In genomic region chr17:36926226-36926625, GRCh38 we compare ENCODE assay signal across 29 cellular contexts. TPM values are rescaled to one million over a fixed set of nuclear protein-coding genes. Genes with fewer than 3 reads are reported as not detected.
"Had no signal": no experiment of that assay in that cellular context is flagged by ENCODE, and none has a peak within 500 bp of the region (broad histone marks: within the 10 kb centered on the region; RNA-seq: fewer than 3 reads in every experiment).

No MANE protein-coding gene starts in this region.

- H3K4me1 ChIP-seq: vagina had no signal

- H3K27ac ChIP-seq: epithelial cell of prostate, gastroesophageal sphincter, heart left ventricle, hepatocyte, ovary, right lobe of liver, thoracic aorta, transverse colon, vagina had no signal

- DNase-seq: dorsolateral prefrontal cortex; effector CD4-positive, alpha-beta T cell; foreskin fibroblast; heart left ventricle; kidney; midbrain; naive thymus-derived CD4-positive, alpha-beta T cell; nucleus accumbens; ovary; posterior cingulate gyrus; retina; right lobe of liver; small intestine; stimulated activated CD4-positive, alpha-beta T cell treated with anti-CD3 and anti-CD28 coated beads, Interleukin-15, amount 100 ng/mL, for 24 hours; stimulated activated CD4-positive, alpha-beta T cell treated with anti-CD3 and anti-CD28 coated beads, Interleukin-2, amount 100 ng/mL, for 48 hours; stimulated activated naive B cell treated with anti-CD40 and anti-IgM and Interleukin-4, amounts not matched to agents 10 μg/mL and 1 μg/mL and 100 μg/mL, for 72 hours; transverse colon had no signal

- H3K4me3 ChIP-seq: dorsolateral prefrontal cortex, gastroesophageal sphincter, heart left ventricle, hepatocyte, lung, ovary, right lobe of liver, thoracic aorta, transverse colon, vagina had no signal

- ATAC-seq: esophagus mucosa; gastroesophageal sphincter; heart left ventricle; left lobe of liver; naive thymus-derived CD4-positive, alpha-beta T cell; right lobe of liver; stimulated activated naive B cell treated with anti-CD40 and anti-IgM and Interleukin-4, amounts not matched to agents 10 μg/mL and 1 μg/mL and 100 μg/mL, for 72 hours had no signal

- H3K9me3 ChIP-seq: gastroesophageal sphincter, heart left ventricle, ovary, right lobe of liver, thoracic aorta, transverse colon, vagina had no signal

- H3K36me3 ChIP-seq: gastroesophageal sphincter, heart left ventricle, ovary, right lobe of liver, thoracic aorta, transverse colon, vagina had no signal

RNA-seq across cellular contexts. Expression of gene LHX1, which starts 11.0 kb away (rescaled TPM):
- total RNA-seq: esophagus mucosa, gastroesophageal sphincter, heart left ventricle, hepatocyte, left lobe of liver, liver, lung, mucosa of gallbladder, pulmonary artery endothelial cell, right lobe of liver, thoracic aorta, transverse colon, ureter, vagina had no signal
- polyA plus RNA-seq: heart left ventricle; liver; lung; naive thymus-derived CD4-positive, alpha-beta T cell; small intestine had no signal
